In genomic region chr10:96440257-96441125, GRCh38 we compare ENCODE assay signal across 19 cellular contexts.
DNase-seq lines count a peak whose midpoint lies in the region; ATAC-seq and TF ChIP-seq lines count a peak whose summit lies in the region.
"Had no signal": no experiment of that assay in that cellular context is flagged by ENCODE, and none has a peak within 500 bp of the region (broad histone marks: within the 10 kb centered on the region; RNA-seq: fewer than 3 reads in every experiment).

No MANE protein-coding gene starts in this region.

- peaks cover 18% of the 10 kb centered on the region for H3K9me3 Mint-ChIP-seq in WTC11

- WGBS in heart right ventricle, 2 donors = 51 to 52% methylated on average over 8 of the region's 8 CpGs
- WGBS in psoas muscle, 3 donors = 22 to 38% (median 27%) methylated on average over 8 of the region's 8 CpGs

- intact Hi-C loops in Right ventricle myocardium inferior (cut with DNase I) (no loop called here), heart right ventricle (cut with DNase I) (no loop called here), posterior vena cava (cut with DNase I) (no loop called here), psoas muscle (cut with DNase I) (no loop called here)

- DNase-seq in Right ventricle myocardium inferior (ENCODE audit: missing footprints) (no peak), right atrium auricular region (ENCODE audit: low spot score) (no peak), WTC11 (ENCODE audit: low spot score) (no peak), heart right ventricle (peak in 1 of 2 donors; percentile 38), caudate nucleus (lab: John Stamatoyannopoulos, UW) (no peak), Ammon's horn (ENCODE audit: low spot score) (no peak), posterior vena cava (ENCODE audit: low spot score) (no peak), psoas muscle (no peak)
- DNase-seq: 8988T; COR-L47; DMS79; NCI-H1417 treated with DMSO at 0.1 percent for 48 hours; NCI-H2029; NCI-H2171 treated with DMSO at 0.1 percent for 48 hours; NCI-H526; NK-92 treated with Interleukin-12 subunit alpha and Interleukin-12 subunit beta, amount 100 ng/mL, for 24 hours; OCI-M1 had no signal

- H3K4me3 ChIP-seq in right atrium auricular region (no peak overlapping the region), heart right ventricle (no peak overlapping the region), psoas muscle (no peak overlapping the region)

- no peaks in the 10 kb centered on the region for H3K27me3 ChIP-seq in right atrium auricular region
- H3K27me3 ChIP-seq in heart right ventricle = no peaks in the 10 kb centered on the region
- H3K27me3 ChIP-seq in psoas muscle (ENCODE audit: insufficient read depth in 3 of 3, low read length in 2 of 3) = no peaks in the 10 kb centered on the region

- CTCF ChIA-PET in WTC11 (lab: Charles Lee) = interaction anchor here (0.7 to 3.7 kb wide), 8 partner anchors 29 to 596 kb away, joined by 3 to 25 read pairs (median 5); partner anchors contain the start of gene TLL2

- TF ChIP-seq CTCF in right atrium auricular region (IDR thresholded peaks at IDR 0.05) (no peak), WTC11 (IDR thresholded peaks at IDR 0.05) (no peak), heart right ventricle (IDR thresholded peaks at IDR 0.05) (no peak), psoas muscle (IDR thresholded peaks at IDR 0.05) (no peak)

- peaks cover 0 to 8% of the 10 kb centered on the region in 2 donors for H3K4me1 ChIP-seq in right atrium auricular region
- peaks cover 0 to 27% (median 17%) of the 10 kb centered on the region in 9 donors for H3K4me1 ChIP-seq in heart right ventricle
- peaks cover 4% of the 10 kb centered on the region for H3K4me1 ChIP-seq in psoas muscle

- H3K27ac Mint-ChIP-seq in WTC11 = peak overlapping the region; percentile 65

- H3K27ac ChIP-seq in right atrium auricular region = peak overlapping the region in 1 of 2 donors; percentile 36
- H3K27ac ChIP-seq in heart right ventricle = peak overlapping the region in 6 of 10 donors; percentile 38 to 59 (median 50)
- H3K27ac ChIP-seq in caudate nucleus (ENCODE audit: low read depth, low read length) = no peak overlapping the region
- H3K27ac ChIP-seq in psoas muscle = no peak overlapping the region
- H3K27ac ChIP-seq: C4-2B had no signal

- H3K9me3 ChIP-seq in right atrium auricular region (peaks cover 0 to 5% of the 10 kb centered on the region in 2 donors), heart right ventricle (peaks cover 0 to 6% (median 0%) of the 10 kb centered on the region in 11 donors), psoas muscle (peaks cover 3% of the 10 kb centered on the region)

- peak; percentile 74 for ATAC-seq in Right ventricle myocardium inferior
- ATAC-seq in WTC11 = no peak
- ATAC-seq in heart right ventricle = peak in 7 of 8 donors; percentile 27 to 82 (median 76)
- ATAC-seq in psoas muscle = no peak
- ATAC-seq: HCT116 had no signal

- H3K4me3 Mint-ChIP-seq in WTC11 = no peak overlapping the region

- H3K4me1 Mint-ChIP-seq in WTC11 = peaks cover 32% of the 10 kb centered on the region

- H3K27me3 Mint-ChIP-seq in WTC11 (ENCODE audit: low read depth) = no peaks in the 10 kb centered on the region; the same call in 1 of the 2 replicates

- peaks cover 35% of the 10 kb centered on the region for H3K36me3 Mint-ChIP-seq in WTC11

- H3K36me3 ChIP-seq in right atrium auricular region = no peaks in the 10 kb centered on the region
- H3K36me3 ChIP-seq in heart right ventricle = no peaks in the 10 kb centered on the region
- H3K36me3 ChIP-seq in psoas muscle (ENCODE audit: insufficient read depth in 1 of 2, low read depth in 1 of 2) = no peaks in the 10 kb centered on the region

- POLR2A ChIA-PET in WTC11 (lab: Charles Lee) = interaction anchor here (0.6 to 0.9 kb wide), 2 partner anchors 9 to 24 kb away, joined by 3 read pairs; no protein-coding TSS in a partner anchor

TF ChIP-seq in WTC11, 78 proteins besides CTCF, POLR2A, EP300 and RAD21 (continues in another document):
- TF ChIP-seq FOXK1 (CRISPR knock-in tag; IDR thresholded peaks at IDR 0.05) (no peak), ZNF219 (CRISPR knock-in tag; IDR thresholded peaks at IDR 0.05; ENCODE audit: borderline replicate concordance) (no peak), CREB1 (CRISPR knock-in tag; IDR thresholded peaks at IDR 0.05) (no peak), PRRX2 (CRISPR knock-in tag; IDR thresholded peaks at IDR 0.05) (no peak), ARID4B (CRISPR knock-in tag; IDR thresholded peaks at IDR 0.05; ENCODE audit: borderline replicate concordance) (no peak), ESRRA (CRISPR knock-in tag; IDR thresholded peaks at IDR 0.05; ENCODE audit: borderline replicate concordance) (no peak), FOXP1 (CRISPR knock-in tag; IDR thresholded peaks at IDR 0.05; ENCODE audit: borderline replicate concordance) (no peak), SOX15 (CRISPR knock-in tag; IDR thresholded peaks at IDR 0.05) (no peak), NR3C1 (CRISPR knock-in tag; conservative IDR thresholded peaks at IDR 0.05; ENCODE audit: low read depth) (no peak), SP1 (CRISPR knock-in tag; conservative IDR thresholded peaks at IDR 0.05) (no peak)
- TF ChIP-seq, protein P1, sequence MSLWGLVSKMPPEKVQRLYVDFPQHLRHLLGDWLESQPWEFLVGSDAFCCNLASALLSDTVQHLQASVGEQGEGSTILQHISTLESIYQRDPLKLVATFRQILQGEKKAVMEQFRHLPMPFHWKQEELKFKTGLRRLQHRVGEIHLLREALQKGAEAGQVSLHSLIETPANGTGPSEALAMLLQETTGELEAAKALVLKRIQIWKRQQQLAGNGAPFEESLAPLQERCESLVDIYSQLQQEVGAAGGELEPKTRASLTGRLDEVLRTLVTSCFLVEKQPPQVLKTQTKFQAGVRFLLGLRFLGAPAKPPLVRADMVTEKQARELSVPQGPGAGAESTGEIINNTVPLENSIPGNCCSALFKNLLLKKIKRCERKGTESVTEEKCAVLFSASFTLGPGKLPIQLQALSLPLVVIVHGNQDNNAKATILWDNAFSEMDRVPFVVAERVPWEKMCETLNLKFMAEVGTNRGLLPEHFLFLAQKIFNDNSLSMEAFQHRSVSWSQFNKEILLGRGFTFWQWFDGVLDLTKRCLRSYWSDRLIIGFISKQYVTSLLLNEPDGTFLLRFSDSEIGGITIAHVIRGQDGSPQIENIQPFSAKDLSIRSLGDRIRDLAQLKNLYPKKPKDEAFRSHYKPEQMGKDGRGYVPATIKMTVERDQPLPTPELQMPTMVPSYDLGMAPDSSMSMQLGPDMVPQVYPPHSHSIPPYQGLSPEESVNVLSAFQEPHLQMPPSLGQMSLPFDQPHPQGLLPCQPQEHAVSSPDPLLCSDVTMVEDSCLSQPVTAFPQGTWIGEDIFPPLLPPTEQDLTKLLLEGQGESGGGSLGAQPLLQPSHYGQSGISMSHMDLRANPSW (CRISPR knock-in tag; conservative IDR thresholded peaks at IDR 0.05; ENCODE audit: low read depth) = no peak

Comparison
In these comparisons a context has a peak if more than half of its experiments do, and no peak if none do; other contexts are left out.
1. ATAC-seq: peak in Right ventricle myocardium inferior (single experiment) and heart right ventricle (7 of 8); none in WTC11 (single experiment) and psoas muscle (0 of 4).
2. H3K27ac ChIP-seq: peak in heart right ventricle (6 of 10); none in caudate nucleus (single experiment) and psoas muscle (single experiment).